ENCODE assay signal across 29 cellular contexts in the genomic region with DNA sequence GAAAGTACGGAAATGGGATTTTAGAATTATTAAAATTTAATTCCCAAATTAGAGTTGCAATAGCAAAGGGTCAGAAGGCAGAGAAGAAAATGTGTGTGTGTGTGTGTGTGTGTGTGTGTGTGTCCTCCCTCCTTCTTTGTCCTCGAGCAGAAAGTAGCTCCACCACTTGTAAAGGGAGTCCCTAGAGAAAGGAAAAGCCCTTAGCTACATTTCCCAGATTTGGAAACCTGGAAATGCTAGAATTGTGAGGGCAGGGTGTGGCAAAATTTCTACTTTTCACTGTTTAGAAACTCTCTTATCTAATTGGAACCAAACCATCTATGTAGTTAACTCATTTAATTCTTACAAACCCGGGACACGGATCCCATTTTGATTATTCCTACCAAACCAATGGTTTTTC. TPM values are rescaled to one million over a fixed set of nuclear protein-coding genes. Genes with fewer than 3 reads are reported as not detected.
"Had no signal": no experiment of that assay in that cellular context is flagged by ENCODE, and none has a peak within 500 bp of the region (broad histone marks: within the 10 kb centered on the region; RNA-seq: fewer than 3 reads in every experiment).

No MANE protein-coding gene starts in this region.

- ATAC-seq: activated CD8-positive, alpha-beta memory T cell treated with anti-CD3 and anti-CD28 coated beads, Interleukin-2, amount 10 ng/mL, durations not matched to agents 7 days and 5 days; activated naive CD8-positive, alpha-beta T cell treated with anti-CD3 and anti-CD28 coated beads, Interleukin-2, amount 50 U/mL, for 24 hours; Panc1 had no signal

- H3K27me3 ChIP-seq: MG63 had no signal

- H3K27ac ChIP-seq: WERI-Rb-1 had no signal

- H3K4me3 ChIP-seq: MG63 had no signal

- H3K36me3 ChIP-seq: MG63, WERI-Rb-1 had no signal

- DNase-seq: activated CD4-positive, alpha-beta memory T cell treated with anti-CD3 and anti-CD28 coated beads, Interleukin-2, amount 10 ng/mL, durations not matched to agents 7 days and 5 days; activated CD4-positive, alpha-beta T cell treated with anti-CD3 and anti-CD28 coated beads for 1 hour; activated CD4-positive, alpha-beta T cell treated with anti-CD3 and anti-CD28 coated beads for 48 hours; activated CD4-positive, CD25-positive, alpha-beta regulatory T cell; activated CD8-positive, alpha-beta memory T cell treated with anti-CD3 and anti-CD28 coated beads for 24 hours; activated CD8-positive, alpha-beta memory T cell treated with anti-CD3 and anti-CD28 coated beads, Interleukin-2, amount 10 ng/mL, durations not matched to agents 7 days and 5 days; activated CD8-positive, alpha-beta memory T cell treated with anti-CD3 and anti-CD28 coated beads, Interleukin-2, amount 50 U/mL, for 48 hours; activated effector memory CD4-positive, alpha-beta T cell treated with Interleukin-2 at 50 U/mL for 16 hours; activated naive CD4-positive, alpha-beta T cell treated with anti-CD3 and anti-CD28 coated beads, Interleukin-2, amount 10 ng/mL, durations not matched to agents 7 days and 5 days; activated naive CD8-positive, alpha-beta T cell treated with anti-CD3 and anti-CD28 coated beads, Interleukin-2, amount 50 U/mL, for 24 hours; activated T-cell treated with anti-CD3 and anti-CD28 coated beads, Interleukin-2, amount 50 U/mL, for 48 hours; anterior cingulate cortex; Kasumi-1; KBM-7; MG63; NCI-H1048; NCI-H1105 treated with DMSO at 0.1 percent for 48 hours; NCI-H1436; NCI-H1694 treated with DMSO at 0.1 percent for 48 hours; NCI-H2029; NCI-H345; NCI-H524 treated with DMSO at 0.1 percent for 48 hours; SIG-M5; T1000; WERI-Rb-1 had no signal

- H3K9me3 ChIP-seq: MG63 had no signal

RNA-seq across cellular contexts. Expression of gene LIFR, which starts 33.2 kb away (rescaled TPM):
- total RNA-seq: activated CD8-positive, alpha-beta memory T cell treated with anti-CD3 and anti-CD28 coated beads, Interleukin-2, amount 10 ng/mL, durations not matched to agents 7 days and 5 days; T-helper 1 cell treated with Interleukin-12 subunit alpha and Interleukin-12 subunit beta and Interleukin-4 antibody, amounts not matched to agents 30 ng/mL and 1 ng/mL, for 36 hours; T-helper 2 cell treated with Interferon-gamma antibody and Interleukin-4, amounts not matched to agents 100 ng/mL and 5 ng/mL, for 36 hours had no signal
- polyA plus RNA-seq: IgD-negative memory B cell had no signal
